18 cellular contexts compared by ENCODE assay signal in genomic region chr9:16135916-16136315, GRCh38.
DNase-seq lines count a peak whose midpoint lies in the region; ATAC-seq and TF ChIP-seq lines count a peak whose summit lies in the region.
"Had no signal": no experiment of that assay in that cellular context is flagged by ENCODE, and none has a peak within 500 bp of the region (broad histone marks: within the 10 kb centered on the region; RNA-seq: fewer than 3 reads in every experiment).

No MANE protein-coding gene starts in this region.

- H3K79me1 ChIP-seq in IMR-90 (ENCODE audit: low read depth in 1 of 2, low read length in 2 of 2) (no peaks in the 10 kb centered on the region), trophoblast cell (ENCODE audit: low read length) (peaks cover 4% of the 10 kb centered on the region)

- peak overlapping the region; percentile 97 for H3K27ac Mint-ChIP-seq in activated naive CD8-positive, alpha-beta T cell treated with anti-CD3 and anti-CD28 coated beads, Interleukin-2, amount 50 U/mL, for 24 hours

- H3K36me3 Mint-ChIP-seq in activated naive CD8-positive, alpha-beta T cell treated with anti-CD3 and anti-CD28 coated beads, Interleukin-2, amount 50 U/mL, for 24 hours (ENCODE audit: low read depth): no peaks in the 10 kb centered on the region
- H3K36me3 Mint-ChIP-seq: IgD-negative memory B cell had no signal

- H3K4me3 ChIP-seq in IMR-90 (ENCODE audit: insufficient read depth, low read depth, low read length) (no peak overlapping the region), trophoblast cell (ENCODE audit: low read depth, low read length) (no peak overlapping the region)

- no peak overlapping the region for H3K27ac ChIP-seq in IMR-90 (ENCODE audit: insufficient read depth, low read length)
- H3K27ac ChIP-seq in trophoblast cell (ENCODE audit: low read depth, low read length): no peak overlapping the region
- H3K27ac ChIP-seq: KMS-11 had no signal

- H4K5ac ChIP-seq in IMR-90 (ENCODE audit: low read depth, low read length): no peak overlapping the region

- H3K4me1 Mint-ChIP-seq in activated naive CD8-positive, alpha-beta T cell treated with anti-CD3 and anti-CD28 coated beads, Interleukin-2, amount 50 U/mL, for 24 hours: peaks cover 57% of the 10 kb centered on the region
- H3K4me1 Mint-ChIP-seq: IgD-negative memory B cell had no signal

- TF ChIP-seq POLR2A in IMR-90 (IDR thresholded peaks at IDR 0.05; ENCODE audit: low read depth, low read length): no peak

- H4K91ac ChIP-seq in IMR-90 (ENCODE audit: insufficient read depth, low read depth, low read length) (no peak overlapping the region; the same call in 1 of the 2 replicates), trophoblast cell (ENCODE audit: low read depth, low read length) (peak overlapping the region; percentile 38)

- no peaks in the 10 kb centered on the region for H3K36me3 ChIP-seq in IMR-90 (ENCODE audit: control insufficient read depth, insufficient read depth, low read length)
- no peaks in the 10 kb centered on the region for H3K36me3 ChIP-seq in trophoblast cell (ENCODE audit: control insufficient read depth in 1 of 2, insufficient read depth in 2 of 2, low read length in 2 of 2)

- POLR2A ChIA-PET in IMR-90 (lab: Charles Lee; ENCODE audit: unreplicated experiment): no interaction called here

- dilution Hi-C loops in IMR-90 (cut with HindIII; ENCODE audit: low sequenced_read_pairs, unreplicated experiment): no loop called here

- BruUV-seq in IMR-90 (replicated peaks; lab: Mats Ljungman, UMichigan): no TSS peak

- no peak overlapping the region for H3K56ac ChIP-seq in IMR-90 (ENCODE audit: extremely low read depth, insufficient read depth, low read length)

- peak overlapping the region; percentile 31; the same call in 1 of the 2 replicates for H2AK5ac ChIP-seq in IMR-90 (ENCODE audit: low read depth, low read length)
- no peak overlapping the region for H2AK5ac ChIP-seq in trophoblast cell (ENCODE audit: low read length)

- no CpG with 5 or more reads among the region's 1 CpG for WGBS in IMR-90 (ENCODE audit: extremely low coverage in 2 of 2, insufficient read length in 1 of 2), 2 experiments
- WGBS in trophoblast cell (ENCODE audit: extremely low coverage, insufficient coverage, insufficient read length): no CpG with 5 or more reads among the region's 1 CpG

- no peaks in the 10 kb centered on the region for H3K9me3 Mint-ChIP-seq in activated naive CD8-positive, alpha-beta T cell treated with anti-CD3 and anti-CD28 coated beads, Interleukin-2, amount 50 U/mL, for 24 hours

- no peak for ATAC-seq in IMR-90 (ENCODE audit: low read depth)
- ATAC-seq in activated naive CD8-positive, alpha-beta T cell treated with anti-CD3 and anti-CD28 coated beads, Interleukin-2, amount 50 U/mL, for 24 hours: no peak

- H4K12ac ChIP-seq in trophoblast cell (ENCODE audit: low read depth, low read length): no peak overlapping the region

- H2AFZ ChIP-seq in IMR-90 (replicated peaks; ENCODE audit: low read length, poor library complexity) (no peak overlapping the region), trophoblast cell (ENCODE audit: insufficient read depth, low read length, poor library complexity) (no peak overlapping the region)

- H2BK12ac ChIP-seq in trophoblast cell (ENCODE audit: low read length): no peak overlapping the region

- CTCF ChIA-PET in IMR-90 (lab: Yijun Ruan, JAX): no interaction called here

- H3K27me3 ChIP-seq in IMR-90 (ENCODE audit: control insufficient read depth, insufficient read depth, low read length): no peaks in the 10 kb centered on the region
- H3K27me3 ChIP-seq in trophoblast cell (ENCODE audit: insufficient read depth, low read length): no peaks in the 10 kb centered on the region

- H3K9me3 ChIP-seq in IMR-90 (ENCODE audit: control insufficient read depth, insufficient read depth, low read length): no peaks in the 10 kb centered on the region
- H3K9me3 ChIP-seq in trophoblast cell (ENCODE audit: insufficient read depth, low read depth, low read length): no peaks in the 10 kb centered on the region

- H4K8ac ChIP-seq in IMR-90 (ENCODE audit: low read depth in 2 of 2, low read length in 2 of 2): no peak overlapping the region
- H4K8ac ChIP-seq in trophoblast cell (ENCODE audit: low read depth, low read length): no peak overlapping the region

- peaks cover 10% of the 10 kb centered on the region for H3K9me1 ChIP-seq in IMR-90 (ENCODE audit: insufficient read depth, low read length)

- no peak overlapping the region for H3K4ac ChIP-seq in IMR-90 (ENCODE audit: low read depth, low read length)
- no peak overlapping the region for H3K4ac ChIP-seq in trophoblast cell (ENCODE audit: low read depth, low read length)

- DNase-seq in IMR-90 (no peak), kidney glomerular epithelial cell (lab: John Stamatoyannopoulos, UW) (peak; percentile 22), trophoblast cell (no peak), NCI-H1436 (lab: John Stamatoyannopoulos, UW) (no peak), NCI-H82 (lab: John Stamatoyannopoulos, UW) (no peak), epidermal melanocyte (ENCODE audit: insufficient read length, low spot score) (no peak)
- DNase-seq in activated naive CD8-positive, alpha-beta T cell treated with anti-CD3 and anti-CD28 coated beads, Interleukin-2, amount 50 U/mL, for 24 hours: no peak
- DNase-seq: NCI-H1092, NCI-H1417 treated with DMSO at 0.1 percent for 48 hours, NCI-H187, NCI-H2081 treated with DMSO at 0.1 percent for 48 hours, NCI-H2171, NCI-H345, NCI-H510A treated with DMSO at 0.1 percent for 48 hours, NCI-H748 treated with DMSO at 0.1 percent for 48 hours, SIG-M5 had no signal

- no peaks in the 10 kb centered on the region for H3K27me3 Mint-ChIP-seq in activated naive CD8-positive, alpha-beta T cell treated with anti-CD3 and anti-CD28 coated beads, Interleukin-2, amount 50 U/mL, for 24 hours

- H3K18ac ChIP-seq in IMR-90 (ENCODE audit: low read depth, low read length): no peak overlapping the region
- H3K18ac ChIP-seq in trophoblast cell (ENCODE audit: low read length): no peak overlapping the region

- H2AK9ac ChIP-seq in IMR-90 (replicated peaks; ENCODE audit: low read depth, low read length, poor library complexity): peak overlapping the region; percentile 68

- no peaks in the 10 kb centered on the region for H4K20me1 ChIP-seq in IMR-90 (ENCODE audit: insufficient read depth, low read length)

- intact Hi-C loops in IMR-90 (cut with micrococcal nuclease): no loop called here

- H2BK120ac ChIP-seq in IMR-90 (ENCODE audit: low read depth, low read length) (no peak overlapping the region), trophoblast cell (ENCODE audit: insufficient read depth, low read length, poor library complexity) (no peak overlapping the region)

- no peak overlapping the region for H3K14ac ChIP-seq in IMR-90 (replicated peaks; ENCODE audit: low read depth, low read length)
- H3K14ac ChIP-seq in trophoblast cell (ENCODE audit: low read length): no peak overlapping the region

- no peaks in the 10 kb centered on the region for H3K79me2 ChIP-seq in trophoblast cell (ENCODE audit: control insufficient read depth, insufficient read depth, low read length, poor library complexity)

- no peak overlapping the region for H2BK20ac ChIP-seq in IMR-90 (ENCODE audit: low read depth, low read length)

- no peak overlapping the region for H3K23ac ChIP-seq in IMR-90 (ENCODE audit: low read depth, low read length)
- no peak overlapping the region for H3K23ac ChIP-seq in trophoblast cell (ENCODE audit: low read length)

- no peak for TF ChIP-seq CTCF in IMR-90 (conservative IDR thresholded peaks at IDR 0.05; ENCODE audit: low read depth, low read length)

- H3K4me2 ChIP-seq in IMR-90 (ENCODE audit: low read depth, low read length) (no peak overlapping the region), trophoblast cell (ENCODE audit: low read length) (no peak overlapping the region)
- H3K4me2 ChIP-seq: KMS-11 had no signal

- H3K9ac ChIP-seq in IMR-90 (ENCODE audit: low read depth, low read length): no peak overlapping the region
- no peak overlapping the region for H3K9ac ChIP-seq in trophoblast cell (ENCODE audit: low read length)
- H3K9ac ChIP-seq: KMS-11 had no signal

- H3K4me3 Mint-ChIP-seq in activated naive CD8-positive, alpha-beta T cell treated with anti-CD3 and anti-CD28 coated beads, Interleukin-2, amount 50 U/mL, for 24 hours: no peak overlapping the region
- H3K4me3 Mint-ChIP-seq: IgD-negative memory B cell had no signal

- TF ChIP-seq RAD21 in IMR-90 (IDR thresholded peaks at IDR 0.05; ENCODE audit: low read length): no peak

- no peak overlapping the region for H2BK15ac ChIP-seq in IMR-90 (ENCODE audit: low read depth, low read length)

- H3K4me1 ChIP-seq in IMR-90 (ENCODE audit: control insufficient read depth, insufficient read depth, low read length) (peaks cover 17% of the 10 kb centered on the region), trophoblast cell (ENCODE audit: control insufficient read depth in 1 of 2, insufficient read depth in 2 of 2, low read length in 2 of 2) (peaks cover 8 to 14% of the 10 kb centered on the region in 2 experiments)

- in situ Hi-C loops in IMR-90 (cut with MboI; ENCODE audit: low sequenced_read_pairs): no loop called here

- H2BK5ac ChIP-seq in IMR-90 (ENCODE audit: low read depth, low read length, poor library complexity, severe bottlenecking) (no peak overlapping the region), trophoblast cell (ENCODE audit: low read depth, low read length, poor library complexity) (no peak overlapping the region)

TF ChIP-seq in IMR-90, 13 proteins besides CTCF, POLR2A, EP300 and RAD21:
- TF ChIP-seq RFX5 (IDR thresholded peaks at IDR 0.05; ENCODE audit: low read depth, low read length) (no peak), MAZ (IDR thresholded peaks at IDR 0.05; ENCODE audit: borderline replicate concordance, low read depth, low read length) (no peak), ELK1 (IDR thresholded peaks at IDR 0.05; ENCODE audit: borderline replicate concordance, low read depth, low read length) (no peak), FOS (IDR thresholded peaks at IDR 0.05; ENCODE audit: low read depth, low read length) (no peak)
